In the genomic region with DNA sequence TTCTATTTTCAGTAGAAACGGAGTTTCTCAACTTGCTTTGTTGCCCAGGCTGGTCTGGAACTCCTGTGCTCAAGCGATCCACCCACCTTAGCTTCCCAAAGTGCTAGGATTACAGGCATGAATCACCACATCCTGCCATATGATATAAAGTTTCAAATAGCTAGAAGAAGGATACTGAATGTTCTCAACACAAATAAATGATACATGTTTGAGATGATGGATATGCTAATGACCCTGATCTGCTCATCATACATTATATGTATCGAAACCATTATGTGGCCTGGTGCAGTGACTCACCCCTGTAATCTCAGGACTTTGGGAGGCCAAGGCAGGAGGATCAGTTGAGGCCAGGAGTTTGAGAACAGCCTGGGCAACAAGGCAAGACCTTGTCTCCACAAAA, we compare ENCODE assay signal across 13 cellular contexts. TPM values are rescaled to one million over a fixed set of nuclear protein-coding genes. Genes with fewer than 3 reads are reported as not detected.
DNase-seq lines count a peak whose midpoint lies in the region; TF ChIP-seq lines count a peak whose summit lies in the region.
"Had no signal": no experiment of that assay in that cellular context is flagged by ENCODE, and none has a peak within 500 bp of the region (broad histone marks: within the 10 kb centered on the region; RNA-seq: fewer than 3 reads in every experiment).

No MANE protein-coding gene starts in this region.

- no peak for TF ChIP-seq CTCF in MCF 10A (IDR thresholded peaks at IDR 0.05; ENCODE audit: unreplicated experiment)
- TF ChIP-seq CTCF in breast epithelium (IDR thresholded peaks at IDR 0.05) = no peak
- no peak for TF ChIP-seq CTCF in PC-9 (conservative IDR thresholded peaks at IDR 0.05)

- intact Hi-C loops in MCF 10A (cut with micrococcal nuclease) = loop anchor here (2.0 kb wide), 1 partner anchor 51 kb away; a partner anchor contains a TSS
- intact Hi-C loops in breast epithelium (cut with DNase I; ENCODE audit: low total_unique reads) = no loop called here
- intact Hi-C loops in PC-9 (cut with micrococcal nuclease; ENCODE audit: unreplicated experiment) = no loop called here

- H3K4me1 ChIP-seq in breast epithelium = no peaks in the 10 kb centered on the region
- H3K4me1 ChIP-seq in PC-9 (replicated peaks; ENCODE audit: insufficient read depth) = peaks cover 44% of the 10 kb centered on the region
- H3K4me1 ChIP-seq: heart right ventricle had no signal

- H3K36me3 Mint-ChIP-seq in MCF 10A (ENCODE audit: insufficient read depth, unreplicated experiment) = no peaks in the 10 kb centered on the region

- BruUV-seq in MCF 10A (replicated peaks; lab: Mats Ljungman, UMichigan) (no TSS peak), PC-9 (replicated peaks; lab: Mats Ljungman, UMichigan) (no TSS peak)

- no peaks in the 10 kb centered on the region for H3K9me2 ChIP-seq in PC-9 (ENCODE audit: insufficient read depth)

- peak overlapping the region; percentile 63 for H3K27ac Mint-ChIP-seq in MCF 10A (ENCODE audit: low read depth, unreplicated experiment)
- H3K27ac Mint-ChIP-seq: CD8-positive, alpha-beta T cell had no signal

- CTCF ChIA-PET in MCF 10A (lab: Yijun Ruan, JAX) (interaction anchor here (0.6 to 1.1 kb wide), 6 partner anchors 94 to 649 kb away, joined by 3 to 6 read pairs (median 3); no protein-coding TSS in a partner anchor), PC-9 (lab: Charles Lee) (interaction anchor here (0.6 to 1.0 kb wide), 3 partner anchors 10 to 136 kb away, joined by 3 to 5 read pairs (median 3); a partner anchor contains a TSS)

- no peaks in the 10 kb centered on the region for H3K9me3 ChIP-seq in breast epithelium
- no peaks in the 10 kb centered on the region for H3K9me3 ChIP-seq in PC-9 (ENCODE audit: insufficient read depth, low read depth)
- H3K9me3 ChIP-seq: heart right ventricle, thoracic aorta had no signal

- H2AFZ ChIP-seq in PC-9 = no peak overlapping the region

- H3K36me3 ChIP-seq in breast epithelium (no peaks in the 10 kb centered on the region), PC-9 (ENCODE audit: low read depth) (no peaks in the 10 kb centered on the region)
- H3K36me3 ChIP-seq: heart right ventricle, thoracic aorta had no signal

- H3K27me3 ChIP-seq in breast epithelium = no peaks in the 10 kb centered on the region
- H3K27me3 ChIP-seq in PC-9 (ENCODE audit: insufficient read depth, low read depth) = no peaks in the 10 kb centered on the region
- H3K27me3 ChIP-seq: heart right ventricle had no signal

- no peak overlapping the region for H3K4me3 Mint-ChIP-seq in MCF 10A (ENCODE audit: unreplicated experiment)
- H3K4me3 Mint-ChIP-seq: CD8-positive, alpha-beta T cell had no signal

- H3K4me1 Mint-ChIP-seq in MCF 10A (ENCODE audit: insufficient read depth, unreplicated experiment) = peaks cover 14% of the 10 kb centered on the region

- no peaks in the 10 kb centered on the region for H3K79me2 ChIP-seq in PC-9 (ENCODE audit: low read depth)

- H3K4me3 ChIP-seq in breast epithelium = no peak overlapping the region
- no peak overlapping the region for H3K4me3 ChIP-seq in PC-9
- H3K4me3 ChIP-seq: heart right ventricle, thoracic aorta had no signal

- H3K27ac ChIP-seq in breast epithelium = no peak overlapping the region
- H3K27ac ChIP-seq in PC-9 = peak overlapping the region; percentile 98
- H3K27ac ChIP-seq: heart right ventricle, thoracic aorta had no signal

- no peaks in the 10 kb centered on the region for H4K20me1 ChIP-seq in PC-9 (ENCODE audit: insufficient read depth)

- H3F3A ChIP-seq in PC-9 (ENCODE audit: insufficient read depth, low read depth) = peaks cover 41% of the 10 kb centered on the region

- H3K27me3 Mint-ChIP-seq in MCF 10A (ENCODE audit: insufficient read depth, unreplicated experiment) = no peaks in the 10 kb centered on the region

- peak overlapping the region; percentile 73 for H3K4me2 ChIP-seq in PC-9

- DNase-seq in MCF 10A (ENCODE audit: unreplicated experiment) = peak; percentile 94
- DNase-seq in breast epithelium (ENCODE audit: low spot score in 2 of 2) = no peak
- peak; percentile 56 to 98 for DNase-seq in PC-9
- DNase-seq in dermis blood vessel endothelial cell = peak; percentile 51
- peak; percentile 41 for DNase-seq in smooth muscle cell of the brain vasculature (ENCODE audit: low read depth, low spot score)
- no peak for DNase-seq in central memory CD4-positive, alpha-beta T cell
- no peak for DNase-seq in germinal center (ENCODE audit: low spot score)
- no peak for DNase-seq in NK-92 (lab: John Stamatoyannopoulos, UW; ENCODE audit: unreplicated experiment)
- DNase-seq: CD8-positive, alpha-beta T cell; heart right ventricle; NCI-H748 treated with DMSO at 0.1 percent for 48 hours; T-helper 9 cell had no signal

- POLR2A ChIA-PET in MCF 10A (lab: Yijun Ruan, JAX) = interaction anchor here (0.6 kb wide), 1 partner anchor 57 kb away, joined by 4 read pairs; no protein-coding TSS in a partner anchor
- POLR2A ChIA-PET in PC-9 (lab: Charles Lee; ENCODE audit: unreplicated experiment) = interaction anchor here (0.5 to 0.6 kb wide), 4 partner anchors 68 to 1593 kb away, joined by 3 to 7 read pairs (median 3); no protein-coding TSS in a partner anchor

- no peaks in the 10 kb centered on the region for H3K9me3 Mint-ChIP-seq in MCF 10A (ENCODE audit: unreplicated experiment)
- H3K9me3 Mint-ChIP-seq: CD8-positive, alpha-beta T cell had no signal

- no peak for TF ChIP-seq POLR2A in breast epithelium (IDR thresholded peaks at IDR 0.05)

RNA-seq across cellular contexts. Expression of a gene that starts 11.5 kb away (rescaled TPM):
- total RNA-seq in MCF 10A (2022) (not detected in 2 replicates), breast epithelium (under 1 TPM in 1 of 3 donors, not detected in 2; 0.59 TPM), PC-9 (2021) (not detected in 2 replicates), dermis blood vessel endothelial cell (not detected in 2 replicates)
- total RNA-seq: CD8-positive, alpha-beta T cell; heart right ventricle; thoracic aorta had no signal

RNA-seq across cellular contexts. Expression of a gene that starts 18.4 kb away (rescaled TPM):
- total RNA-seq in MCF 10A (2022) (0.49 TPM in 1 of 2 replicates, not detected in the other), breast epithelium (1 to 10 TPM in 2 of 3 donors, under 1 TPM in 1; 0.16 to 5.7 (median 5.6) TPM), PC-9 (2021) (10.9 and 13.7 TPM in 2 replicates), dermis blood vessel endothelial cell (0.05 TPM in 1 of 2 replicates, not detected in the other)

RNA-seq across cellular contexts. Expression of a gene that starts 23.4 kb away (rescaled TPM):
- 48.1 and 53.7 TPM in 2 replicates for total RNA-seq in MCF 10A (2022)
- 100 to 1,000 TPM in 1 of 3 donors, 10 to 100 TPM in 2; 80.0 to 112 (median 86.3) TPM for total RNA-seq in breast epithelium
- total RNA-seq in PC-9 (2021) = 44.3 and 66.5 TPM in 2 replicates
- total RNA-seq in dermis blood vessel endothelial cell = 144 and 166 TPM in 2 replicates

RNA-seq across cellular contexts. Expression of a gene that starts 35.9 kb away (rescaled TPM):
- total RNA-seq in MCF 10A (2022) = 53.8 and 62.1 TPM in 2 replicates
- total RNA-seq in breast epithelium = 100 to 1,000 TPM in 1 of 3 donors, 10 to 100 TPM in 2; 43.3 to 123 (median 75.7) TPM
- 27.5 and 52.8 TPM in 2 replicates for total RNA-seq in PC-9 (2021)
- total RNA-seq in dermis blood vessel endothelial cell = 65.9 and 108 TPM in 2 replicates

RNA-seq across cellular contexts. Expression of a gene that starts 50.2 kb away (rescaled TPM):
- total RNA-seq in MCF 10A (2022) (41.6 and 50.1 TPM in 2 replicates), breast epithelium (10 to 100 TPM; 34.7 to 40.6 (median 38.8) TPM), PC-9 (2021) (87.9 and 104 TPM in 2 replicates), dermis blood vessel endothelial cell (66.4 and 73.8 TPM in 2 replicates)

Comparison
In these comparisons a context has a peak if more than half of its experiments do, and no peak if none do; other contexts are left out.
1. DNase-seq: peak in MCF 10A (single experiment), PC-9 (2 of 2), dermis blood vessel endothelial cell (single experiment) and smooth muscle cell of the brain vasculature (single experiment); none in breast epithelium (0 of 2), central memory CD4-positive, alpha-beta T cell (single experiment), germinal center (single experiment) and NK-92 (single experiment).